In the genomic region with DNA sequence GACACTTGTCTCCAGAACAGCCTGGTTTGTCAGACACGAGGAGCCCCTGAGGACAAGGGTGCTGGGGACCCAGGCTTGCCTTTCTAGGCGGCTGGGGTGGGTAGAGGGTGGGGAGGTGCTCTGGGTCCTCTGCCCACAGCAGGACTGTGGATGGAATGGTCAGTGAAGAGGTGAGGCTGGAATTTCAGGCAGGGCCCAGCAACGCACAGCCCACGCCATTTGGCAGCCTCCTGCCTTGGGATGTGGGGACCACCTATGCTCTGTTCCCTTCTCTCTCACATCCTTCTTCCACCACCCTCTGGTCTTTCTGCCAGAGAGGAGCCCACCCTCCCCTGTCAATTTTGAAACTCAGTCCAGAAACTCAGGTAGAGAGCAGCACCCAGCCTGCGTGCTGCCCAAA, we compare ENCODE assay signal across 24 cellular contexts.
"Had no signal": no experiment of that assay in that cellular context is flagged by ENCODE, and none has a peak within 500 bp of the region (broad histone marks: within the 10 kb centered on the region; RNA-seq: fewer than 3 reads in every experiment).

No MANE protein-coding gene starts in this region.

- H3K27me3 ChIP-seq: foreskin keratinocyte, heart right ventricle, left lung, ovary had no signal

- H3K27ac Mint-ChIP-seq: activated B cell treated with CpG ODN at 0.5 μM for 24 hours; activated naive CD4-positive, alpha-beta T cell treated with anti-CD3 and anti-CD28 coated beads, Interleukin-2, amount 50 U/mL, for 72 hours; activated T-cell treated with anti-CD3 and anti-CD28 coated beads, Interleukin-2, amount 50 U/mL, for 72 hours; naive B cell; nephron progenitor cell; stimulated activated naive B cell treated with anti-CD40 and anti-IgM and Interleukin-4, amounts not matched to agents 10 μg/mL and 1 μg/mL and 100 μg/mL, for 72 hours; T-helper 2 cell treated with Interferon-gamma antibody and Interleukin-4, amounts not matched to agents 5 μg/mL and 100 μg/mL, for 36 hours had no signal

- H3K27ac ChIP-seq: foreskin keratinocyte, left lung, neutrophil, ovary had no signal

- H3K4me1 Mint-ChIP-seq: activated B cell treated with CpG ODN at 0.5 μM for 24 hours; naive B cell; stimulated activated naive B cell treated with anti-CD40 and anti-IgM and Interleukin-4, amounts not matched to agents 10 μg/mL and 1 μg/mL and 100 μg/mL, for 72 hours had no signal

- H3K4me1 ChIP-seq: foreskin keratinocyte, left lung had no signal

- H3K4me3 ChIP-seq: heart right ventricle, left lung, lung, ovary, psoas muscle, smooth muscle cell had no signal

- DNase-seq: activated B cell treated with CpG ODN at 0.5 μM for 24 hours; activated naive CD4-positive, alpha-beta T cell; activated T-cell treated with anti-CD3 and anti-CD28 coated beads for 4 hours; activated T-cell treated with anti-CD3 and anti-CD28 coated beads, Interleukin-2, amount 50 U/mL, for 72 hours; anterior cingulate cortex; foreskin keratinocyte; kidney glomerular epithelial cell; naive B cell; nephron progenitor cell; stimulated activated CD4-positive, alpha-beta T cell treated with anti-CD3 and anti-CD28 coated beads, Interleukin-1b, Interleukin-23, amount 100 ng/mL, for 48 hours; stimulated activated CD4-positive, alpha-beta T cell treated with anti-CD3 and anti-CD28 coated beads, Interleukin-4, amount 100 ng/mL, for 4 hours; stimulated activated CD8-positive, alpha-beta memory T cell treated with anti-CD3 and anti-CD28 coated beads, Interleukin-4, amount 100 ng/mL, for 48 hours; stimulated activated naive B cell treated with anti-CD40 and anti-IgM and Interleukin-4, amounts not matched to agents 10 μg/mL and 1 μg/mL and 100 μg/mL, for 72 hours; T-helper 1 cell had no signal

- H3K9me3 ChIP-seq: left lung, neutrophil, ovary, psoas muscle had no signal

- H3K4me3 Mint-ChIP-seq: activated B cell treated with CpG ODN at 0.5 μM for 24 hours; activated T-cell treated with anti-CD3 and anti-CD28 coated beads, Interleukin-2, amount 50 U/mL, for 72 hours; brain; nephron progenitor cell; stimulated activated naive B cell treated with anti-CD40 and anti-IgM and Interleukin-4, amounts not matched to agents 10 μg/mL and 1 μg/mL and 100 μg/mL, for 72 hours; T-helper 2 cell treated with Interferon-gamma antibody and Interleukin-4, amounts not matched to agents 5 μg/mL and 100 μg/mL, for 36 hours had no signal

- H3K9me3 Mint-ChIP-seq: activated T-cell treated with anti-CD3 and anti-CD28 coated beads, Interleukin-2, amount 50 U/mL, for 72 hours; T-helper 2 cell treated with Interferon-gamma antibody and Interleukin-4, amounts not matched to agents 5 μg/mL and 100 μg/mL, for 36 hours had no signal

- H3K36me3 Mint-ChIP-seq: activated naive CD4-positive, alpha-beta T cell treated with anti-CD3 and anti-CD28 coated beads, Interleukin-2, amount 50 U/mL, for 72 hours; brain; naive B cell; stimulated activated naive B cell treated with anti-CD40 and anti-IgM and Interleukin-4, amounts not matched to agents 10 μg/mL and 1 μg/mL and 100 μg/mL, for 72 hours had no signal

- ATAC-seq: activated naive CD4-positive, alpha-beta T cell treated with anti-CD3 and anti-CD28 coated beads, Interleukin-2, amount 50 U/mL, for 72 hours; activated T-cell treated with anti-CD3 and anti-CD28 coated beads, Interleukin-2, amount 50 U/mL, for 72 hours; foreskin keratinocyte; left lung; stimulated activated naive B cell treated with anti-CD40 and anti-IgM and Interleukin-4, amounts not matched to agents 10 μg/mL and 1 μg/mL and 100 μg/mL, for 72 hours had no signal

- H3K27me3 Mint-ChIP-seq: activated B cell treated with CpG ODN at 0.5 μM for 24 hours had no signal

- H3K36me3 ChIP-seq: heart right ventricle, left lung, neutrophil, ovary had no signal
